14 cellular contexts compared by ENCODE assay signal in the genomic region with DNA sequence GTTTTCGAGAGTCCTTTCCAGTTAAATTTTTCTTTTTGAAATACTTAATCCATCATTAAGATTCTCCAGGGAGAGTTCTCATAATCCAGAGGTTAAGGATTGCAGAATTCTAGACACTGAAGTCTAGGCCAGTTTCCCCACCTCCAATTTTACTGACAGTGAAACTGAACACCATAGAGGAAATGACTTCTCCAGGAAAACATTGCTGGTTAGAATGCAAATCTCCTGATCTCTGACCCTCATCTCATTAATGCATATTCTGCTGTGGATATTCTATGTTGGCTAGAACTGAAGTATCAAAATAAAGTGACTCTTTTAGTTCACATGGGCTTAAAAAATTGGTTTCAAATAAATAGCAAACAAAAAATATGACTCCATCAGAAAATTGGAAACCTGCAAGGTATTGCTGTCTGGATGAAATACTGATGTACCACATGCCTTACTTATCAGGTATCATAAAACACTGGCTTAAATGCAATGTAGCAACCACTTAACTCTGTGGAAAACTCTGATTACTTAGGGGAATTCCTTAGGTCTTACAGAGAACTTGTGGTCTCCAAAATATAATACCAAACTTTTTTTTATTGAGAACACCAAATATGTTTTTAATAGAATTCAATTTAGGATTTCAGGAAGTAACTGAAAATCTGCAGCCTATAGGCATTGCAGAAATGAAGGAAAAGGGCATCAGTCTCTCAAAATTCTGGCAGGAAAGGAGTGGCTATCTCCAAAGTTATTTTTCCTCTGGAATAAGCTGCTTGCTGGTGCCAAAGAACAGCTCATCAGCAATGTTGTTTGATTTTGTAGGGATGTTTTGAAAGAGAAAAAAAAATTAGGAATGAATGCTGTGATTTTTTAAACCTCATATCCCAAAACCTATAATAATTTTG.
DNase-seq lines count a peak whose midpoint lies in the region; ATAC-seq and TF ChIP-seq lines count a peak whose summit lies in the region.
"Had no signal": no experiment of that assay in that cellular context is flagged by ENCODE, and none has a peak within 500 bp of the region (broad histone marks: within the 10 kb centered on the region; RNA-seq: fewer than 3 reads in every experiment).

No MANE protein-coding gene starts in this region.

- peak overlapping the region; percentile 6; the same call in 1 of the 2 replicates for H3K4me2 ChIP-seq in KMS-11

- no peak overlapping the region for H3K27ac Mint-ChIP-seq in activated naive CD4-positive, alpha-beta T cell treated with anti-CD3 and anti-CD28 coated beads, Interleukin-2, amount 10 ng/mL, durations not matched to agents 7 days and 5 days
- H3K27ac Mint-ChIP-seq in Caco-2 (ENCODE audit: unreplicated experiment), result no peak overlapping the region

- H3K9me3 ChIP-seq in right lobe of liver (no peaks in the 10 kb centered on the region), Caco-2 (no peaks in the 10 kb centered on the region)
- H3K9me3 ChIP-seq: stomach had no signal

- POLR2A ChIA-PET in Caco-2 (lab: Charles Lee), result interaction anchor here (0.7 to 0.9 kb wide), 2 partner anchors 37 to 92 kb away, joined by 3 to 4 read pairs; no protein-coding TSS in a partner anchor

- H3K27ac ChIP-seq in KMS-11 (no peak overlapping the region), right lobe of liver (peak overlapping the region; percentile 59 to 77 (median 63))

- no peaks in the 10 kb centered on the region for H3K27me3 Mint-ChIP-seq in activated naive CD4-positive, alpha-beta T cell treated with anti-CD3 and anti-CD28 coated beads, Interleukin-2, amount 10 ng/mL, durations not matched to agents 7 days and 5 days
- no peaks in the 10 kb centered on the region for H3K27me3 Mint-ChIP-seq in Caco-2 (ENCODE audit: insufficient read depth, unreplicated experiment)
- H3K27me3 Mint-ChIP-seq: brain had no signal

- TF ChIP-seq POLR2A in right lobe of liver (IDR thresholded peaks at IDR 0.05), result no peak

- TF ChIP-seq CTCF in AG09319 (IDR thresholded peaks at IDR 0.05; ENCODE audit: low read depth, low read length) (no peak), KMS-11 (conservative IDR thresholded peaks at IDR 0.05; ENCODE audit: low read depth, low read length) (no peak), choroid plexus epithelial cell (conservative IDR thresholded peaks at IDR 0.05; ENCODE audit: low read depth, low read length) (no peak), right lobe of liver (IDR thresholded peaks at IDR 0.05) (no peak), Caco-2 (IDR thresholded peaks at IDR 0.05; ENCODE audit: insufficient read depth in 1 of 2, low read depth in 1 of 2, low read length in 1 of 2, severe bottlenecking in 1 of 2, unreplicated experiment in 1 of 2) (no peak)

- H3K27me3 ChIP-seq in KMS-11 (ENCODE audit: insufficient read depth, low read depth) (no peaks in the 10 kb centered on the region), right lobe of liver (no peaks in the 10 kb centered on the region), Caco-2 (replicated peaks; ENCODE audit: control insufficient read depth, insufficient read depth, low read length) (no peaks in the 10 kb centered on the region)
- H3K27me3 ChIP-seq: stomach had no signal

- H2AFZ ChIP-seq in KMS-11 (ENCODE audit: low read depth), result no peak overlapping the region

- peaks cover 31% of the 10 kb centered on the region for H3K4me1 ChIP-seq in KMS-11 (ENCODE audit: low read depth, poor library complexity, severe bottlenecking)
- peaks cover 0 to 66% (median 26%) of the 10 kb centered on the region in 4 donors for H3K4me1 ChIP-seq in right lobe of liver
- peaks cover 65% of the 10 kb centered on the region for H3K4me1 ChIP-seq in Caco-2

- WGBS in right lobe of liver (ENCODE audit: insufficient coverage, low coverage, low lambda C conversion rate, missing lambda C conversion rate), result 60% methylated on average over 1 of the region's 1 CpG

- intact Hi-C loops in right lobe of liver (cut with DNase I) (no loop called here), Caco-2 (cut with micrococcal nuclease; ENCODE audit: unreplicated experiment) (loop anchor here (2.0 to 5.0 kb wide), 3 partner anchors 37 to 124 kb away; no protein-coding TSS in a partner anchor)

- no peaks in the 10 kb centered on the region for H3K79me2 ChIP-seq in KMS-11 (ENCODE audit: insufficient read depth, low read depth)

- no TSS peak for BruUV-seq in Caco-2 (replicated peaks; lab: Mats Ljungman, UMichigan)

- H3K4me3 Mint-ChIP-seq in activated naive CD4-positive, alpha-beta T cell treated with anti-CD3 and anti-CD28 coated beads, Interleukin-2, amount 10 ng/mL, durations not matched to agents 7 days and 5 days, result no peak overlapping the region
- H3K4me3 Mint-ChIP-seq in Caco-2 (ENCODE audit: unreplicated experiment), result no peak overlapping the region
- H3K4me3 Mint-ChIP-seq: brain had no signal

- no peak overlapping the region for H3K4me3 ChIP-seq in KMS-11 (IDR thresholded peaks at IDR 0.05; ENCODE audit: insufficient read depth, low read depth, low read length)
- no peak overlapping the region for H3K4me3 ChIP-seq in choroid plexus epithelial cell (ENCODE audit: low read depth, low read length)
- H3K4me3 ChIP-seq in right lobe of liver, result no peak overlapping the region
- H3K4me3 ChIP-seq in Caco-2 (ENCODE audit: low read depth, low read length), result no peak overlapping the region
- H3K4me3 ChIP-seq: stomach had no signal

- DNase-seq in AG09319 (ENCODE audit: extremely low read depth, low read depth) (peak; percentile 67), choroid plexus epithelial cell (ENCODE audit: low read depth) (peak; percentile 57), right lobe of liver (no peak), SW480 (ENCODE audit: low spot score) (no peak), HT-29 (ENCODE audit: low spot score) (no peak), Caco-2 (no peak)
- DNase-seq in activated naive CD4-positive, alpha-beta T cell treated with anti-CD3 and anti-CD28 coated beads, Interleukin-2, amount 10 ng/mL, durations not matched to agents 7 days and 5 days, result no peak
- DNase-seq: erythroblast, KBM-7, NCI-H2081, stomach had no signal

- peak; percentile 27 to 35 (median 32) for ATAC-seq in right lobe of liver
- ATAC-seq: activated CD4-positive, CD25-positive, alpha-beta regulatory T cell treated with anti-CD3 and anti-CD28 coated beads, Interleukin-2, amount 50 U/mL, for 24 hours had no signal

- no peaks in the 10 kb centered on the region for H3K9me3 Mint-ChIP-seq in activated naive CD4-positive, alpha-beta T cell treated with anti-CD3 and anti-CD28 coated beads, Interleukin-2, amount 10 ng/mL, durations not matched to agents 7 days and 5 days
- H3K9me3 Mint-ChIP-seq in Caco-2 (ENCODE audit: unreplicated experiment), result peaks cover 11% of the 10 kb centered on the region
- H3K9me3 Mint-ChIP-seq: brain had no signal

- H3K36me3 ChIP-seq in KMS-11 (ENCODE audit: insufficient read depth) (no peaks in the 10 kb centered on the region), right lobe of liver (no peaks in the 10 kb centered on the region), Caco-2 (ENCODE audit: control insufficient read depth, insufficient read depth, low read length) (no peaks in the 10 kb centered on the region)
- H3K36me3 ChIP-seq: stomach had no signal

- H3K4me1 Mint-ChIP-seq in activated naive CD4-positive, alpha-beta T cell treated with anti-CD3 and anti-CD28 coated beads, Interleukin-2, amount 10 ng/mL, durations not matched to agents 7 days and 5 days, result no peaks in the 10 kb centered on the region
- H3K4me1 Mint-ChIP-seq in Caco-2 (ENCODE audit: low read depth, unreplicated experiment), result peaks cover 47% of the 10 kb centered on the region

- no peaks in the 10 kb centered on the region for H4K20me1 ChIP-seq in KMS-11 (ENCODE audit: insufficient read depth)

- no peaks in the 10 kb centered on the region for H3K36me3 Mint-ChIP-seq in activated naive CD4-positive, alpha-beta T cell treated with anti-CD3 and anti-CD28 coated beads, Interleukin-2, amount 10 ng/mL, durations not matched to agents 7 days and 5 days
- H3K36me3 Mint-ChIP-seq in Caco-2 (ENCODE audit: insufficient read depth, unreplicated experiment), result peaks cover 12% of the 10 kb centered on the region
- H3K36me3 Mint-ChIP-seq: brain had no signal

- no peak overlapping the region for H3K9ac ChIP-seq in KMS-11

- CTCF ChIA-PET in activated naive CD4-positive, alpha-beta T cell treated with anti-CD3 and anti-CD28 coated beads, Interleukin-2, amount 10 ng/mL, durations not matched to agents 7 days and 5 days (lab: Charles Lee), result no interaction called here
- CTCF ChIA-PET in Caco-2 (lab: Charles Lee), result interaction anchor here (1.8 kb wide), 1 partner anchor 37 kb away, joined by 7 read pairs; no protein-coding TSS in a partner anchor

Comparison
In these comparisons a context has a peak if more than half of its experiments do, and no peak if none do; other contexts are left out.
1. DNase-seq: peak in AG09319 (single experiment) and choroid plexus epithelial cell (single experiment); none in right lobe of liver (0 of 3), SW480 (single experiment), activated naive CD4-positive, alpha-beta T cell treated with anti-CD3 and anti-CD28 coated beads, Interleukin-2, amount 10 ng/mL, durations not matched to agents 7 days and 5 days (single experiment), HT-29 (single experiment) and Caco-2 (0 of 2).